ENCODE assay signal across 6 cellular contexts in the genomic region with DNA sequence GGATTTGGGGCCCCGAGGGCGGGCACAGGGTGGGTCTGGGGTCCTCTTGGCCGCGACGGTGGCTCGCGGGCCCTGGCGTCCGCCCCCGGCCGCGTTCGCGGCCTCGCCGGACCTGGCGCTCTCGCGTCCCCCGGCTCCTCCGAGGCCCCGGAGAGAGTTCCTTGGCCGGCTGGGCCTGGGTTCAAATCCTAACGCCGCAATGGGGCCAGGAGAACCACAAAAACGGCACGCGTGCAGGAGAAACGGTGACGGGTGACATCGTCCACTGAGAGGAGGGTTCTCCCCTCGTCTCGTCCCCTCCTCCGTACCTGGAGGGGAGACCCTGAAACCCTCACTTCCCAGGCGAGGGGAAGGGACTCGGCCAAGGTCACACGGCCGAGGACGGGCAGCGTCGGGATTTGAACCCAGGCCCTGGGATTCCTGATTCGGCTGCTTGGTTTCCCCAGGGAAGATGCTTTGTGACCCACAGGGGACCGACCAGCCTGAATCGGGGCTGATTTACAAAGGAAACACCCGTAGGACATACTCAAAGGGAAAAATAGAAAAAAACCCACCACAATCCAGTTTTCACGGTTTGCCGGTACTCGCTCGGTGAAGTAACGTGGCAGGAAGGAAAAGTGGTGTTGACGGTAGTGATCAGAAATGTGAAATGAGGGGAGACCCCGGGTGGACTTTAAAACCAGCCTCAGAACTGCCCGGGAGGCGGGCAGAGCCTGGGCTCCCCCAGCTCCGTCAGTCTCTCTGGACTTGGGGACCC. TPM values are rescaled to one million over a fixed set of nuclear protein-coding genes. Genes with fewer than 3 reads are reported as not detected.
DNase-seq lines count a peak whose midpoint lies in the region; ATAC-seq and TF ChIP-seq lines count a peak whose summit lies in the region.

No MANE protein-coding gene starts in this region.

- CTCF ChIA-PET in GM10248 (lab: Yijun Ruan, JAX), result interaction anchor here (1.2 to 1.7 kb wide), 3 partner anchors 63 to 67 kb away, joined by 3 to 6 read pairs (median 4); a partner anchor contains a TSS

- H3K9me3 ChIP-seq in vagina, result no peaks in the 10 kb centered on the region

- peak; percentile 29 for DNase-seq in activated CD8-positive, alpha-beta memory T cell treated with anti-CD3 and anti-CD28 coated beads, Interleukin-2, amount 50 U/mL, for 4 hours
- DNase-seq in vagina (ENCODE audit: extremely low spot score in 2 of 2) (no peak), GM10248 (ENCODE audit: extremely low spot score) (no peak), dedifferentiated amniotic fluid mesenchymal stem cell (ENCODE audit: extremely low spot score) (no peak)

- H3K4me1 ChIP-seq in vagina, result peaks cover 79% of the 10 kb centered on the region

- H3K27me3 ChIP-seq in layer of hippocampus (ENCODE audit: control insufficient read depth, insufficient read depth, low read length) (no peaks in the 10 kb centered on the region), vagina (no peaks in the 10 kb centered on the region)

- TF ChIP-seq CTCF in vagina (IDR thresholded peaks at IDR 0.05) (no peak), GM10248 (IDR thresholded peaks at IDR 0.05; ENCODE audit: control extremely low read depth, extremely low read depth, low read depth, missing control alignments) (no peak)

- peak overlapping the region; percentile 96 for H3K4me3 ChIP-seq in vagina

- no peak for TF ChIP-seq POLR2A in vagina (IDR thresholded peaks at IDR 0.05)

- H3K36me3 ChIP-seq in vagina, result peaks cover 0 to 37% of the 10 kb centered on the region in 2 donors

- intact Hi-C loops in vagina (cut with DNase I), result loop anchor here (5.0 kb wide), 1 partner anchor 64 kb away; no protein-coding TSS in a partner anchor

- H3K27ac ChIP-seq in layer of hippocampus (ENCODE audit: low read depth, low read length) (peak overlapping the region; percentile 95), vagina (peak overlapping the region; percentile 93)

- POLR2A ChIA-PET in GM10248 (lab: Yijun Ruan, JAX), result interaction anchor here (0.5 to 1.6 kb wide), 10 partner anchors 9 to 777 kb away, joined by 3 to 11 read pairs (median 4); a partner anchor contains a TSS

- ATAC-seq in HG02571 (IDR thresholded peaks at IDR 0.05; ENCODE audit: unreplicated experiment), result peak; percentile 3

RNA-seq across cellular contexts. Expression of a gene that starts 0.7 kb away (rescaled TPM):
- total RNA-seq in vagina, result 145 TPM

RNA-seq across cellular contexts. Expression of a gene that starts 1.0 kb away (rescaled TPM):
- total RNA-seq in vagina, result 85.4 TPM

RNA-seq across cellular contexts. Expression of a gene that starts 55.8 kb away (rescaled TPM):
- 37.1 TPM for total RNA-seq in vagina

RNA-seq across cellular contexts. Expression of a gene that starts 56.7 kb away (rescaled TPM):
- 83.2 TPM for total RNA-seq in vagina

RNA-seq across cellular contexts. Expression of a gene that starts 57.3 kb away (rescaled TPM):
- 10.3 TPM for total RNA-seq in vagina
